28 cellular contexts compared by ENCODE assay signal in genomic region chr3:90241481-90241880, GRCh38.
DNase-seq lines count a peak whose midpoint lies in the region; ATAC-seq and TF ChIP-seq lines count a peak whose summit lies in the region.
"Had no signal": no experiment of that assay in that cellular context is flagged by ENCODE, and none has a peak within 500 bp of the region (broad histone marks: within the 10 kb centered on the region; RNA-seq: fewer than 3 reads in every experiment).

No MANE protein-coding gene starts in this region.

- H3K4me2 ChIP-seq in PC-3 (ENCODE audit: low read length), result peak overlapping the region; percentile 21

- peak; percentile 43 for ATAC-seq in PC-3
- ATAC-seq in esophagus mucosa, result peak; percentile 42
- ATAC-seq in omental fat pad (ENCODE audit: low FRiP score), result peak; percentile 44
- ATAC-seq: foreskin keratinocyte had no signal

- CTCF ChIA-PET in PC-3 (lab: Charles Lee), result no interaction called here
- CTCF ChIA-PET in activated CD4-positive, alpha-beta T cell treated with anti-CD3 and anti-CD28 coated beads, Interleukin-2, amount 10 ng/mL, durations not matched to agents 7 days and 5 days (lab: Charles Lee), result interaction anchor here (0.6 kb wide), 1 partner anchor 17 kb away, joined by 3 read pairs; no protein-coding TSS in a partner anchor

- BruUV-seq in PC-3 (replicated peaks; lab: Mats Ljungman, UMichigan), result no TSS peak

- no peaks in the 10 kb centered on the region for H4K20me1 ChIP-seq in PC-3 (ENCODE audit: low read length)

- H3K9ac ChIP-seq in PC-3 (ENCODE audit: low read length) (no peak overlapping the region), colonic mucosa (ENCODE audit: low read depth in 2 of 2, low read length in 2 of 2) (no peak overlapping the region)

- H3K79me2 ChIP-seq in PC-3 (ENCODE audit: low read length), result no peaks in the 10 kb centered on the region

- no peaks in the 10 kb centered on the region for H3F3A ChIP-seq in PC-3 (ENCODE audit: low read length, unreplicated experiment)

- H3K9me3 ChIP-seq in PC-3 (ENCODE audit: low read length) (no peaks in the 10 kb centered on the region), colonic mucosa (no peaks in the 10 kb centered on the region)
- H3K9me3 ChIP-seq: ovary had no signal

- no peaks in the 10 kb centered on the region for H3K36me3 Mint-ChIP-seq in activated CD4-positive, alpha-beta T cell treated with anti-CD3 and anti-CD28 coated beads, Interleukin-2, amount 10 ng/mL, durations not matched to agents 7 days and 5 days (ENCODE audit: low read depth)
- H3K36me3 Mint-ChIP-seq: brain had no signal

- DNase-seq in GM03348 (ENCODE audit: low spot score) (peak; percentile 7), PC-3 (peak; percentile 53), omental fat pad (ENCODE audit: low spot score) (no peak), colonic mucosa (no peak), LoVo (ENCODE audit: low spot score) (no peak)
- DNase-seq in activated CD4-positive, alpha-beta T cell treated with anti-CD3 and anti-CD28 coated beads, Interleukin-2, amount 10 ng/mL, durations not matched to agents 7 days and 5 days, result no peak
- DNase-seq: ACHN; activated CD4-positive, alpha-beta memory T cell treated with anti-CD3 and anti-CD28 coated beads, Interleukin-2, amount 10 ng/mL, durations not matched to agents 7 days and 5 days; activated CD4-positive, CD25-positive, alpha-beta regulatory T cell treated with anti-CD3 and anti-CD28 coated beads, Interleukin-2, amount 50 U/mL, for 72 hours; activated CD8-positive, alpha-beta memory T cell treated with anti-CD3 and anti-CD28 coated beads, Interleukin-2, amount 50 U/mL, for 48 hours; activated naive CD4-positive, alpha-beta T cell treated with Interleukin-2 at 50 U/mL for 16 hours; DMS 273 treated with DMSO at 0.1 percent for 48 hours; GOT3; NCI-H1092 treated with DMSO at 0.1 percent for 48 hours; NCI-H2029; NCI-H524 treated with DMSO at 0.1 percent for 48 hours; nephron progenitor cell; ovary; SHP77 treated with DMSO at 0.1 percent for 48 hours; small intestine; stimulated activated naive CD4-positive, alpha-beta T cell treated with Interleukin-2 at 50 U/mL for 16 hours had no signal

- H3K36me3 ChIP-seq in PC-3 (ENCODE audit: low read depth, low read length) (no peaks in the 10 kb centered on the region), colonic mucosa (no peaks in the 10 kb centered on the region)
- H3K36me3 ChIP-seq: ovary, thoracic aorta had no signal

- TF ChIP-seq CTCF in PC-3 (conservative IDR thresholded peaks at IDR 0.05; ENCODE audit: low read depth, low read length) (no peak), omental fat pad (IDR thresholded peaks at IDR 0.05) (no peak), colonic mucosa (IDR thresholded peaks at IDR 0.05) (no peak)

- no peak overlapping the region for H3K4me3 Mint-ChIP-seq in activated CD4-positive, alpha-beta T cell treated with anti-CD3 and anti-CD28 coated beads, Interleukin-2, amount 10 ng/mL, durations not matched to agents 7 days and 5 days
- H3K4me3 Mint-ChIP-seq: activated CD4-positive, alpha-beta memory T cell treated with anti-CD3 and anti-CD28 coated beads, Interleukin-2, amount 10 ng/mL, durations not matched to agents 7 days and 5 days; activated T-helper 1 cell treated with anti-CD3 and anti-CD28 coated beads, Interleukin-12 subunit alpha, Interleukin-12 subunit beta, Interleukin-2, Interleukin-4 antibody, amounts not matched to agents 30 ng/mL and 10 ng/mL and 1 ng/mL, durations not matched to agents 14 hours and 24 hours and 36 hours; B cell; brain; nephron progenitor cell had no signal

- H3K4me1 ChIP-seq in PC-3 (ENCODE audit: insufficient read depth, low read length), result no peaks in the 10 kb centered on the region
- no peaks in the 10 kb centered on the region for H3K4me1 ChIP-seq in colonic mucosa
- H3K4me1 ChIP-seq: foreskin keratinocyte had no signal

- no peaks in the 10 kb centered on the region for H3K4me1 Mint-ChIP-seq in activated CD4-positive, alpha-beta T cell treated with anti-CD3 and anti-CD28 coated beads, Interleukin-2, amount 10 ng/mL, durations not matched to agents 7 days and 5 days
- H3K4me1 Mint-ChIP-seq: activated CD4-positive, alpha-beta memory T cell treated with anti-CD3 and anti-CD28 coated beads, Interleukin-2, amount 10 ng/mL, durations not matched to agents 7 days and 5 days; B cell; brain; nephron progenitor cell had no signal

- no peak overlapping the region for H3K27ac Mint-ChIP-seq in activated CD4-positive, alpha-beta T cell treated with anti-CD3 and anti-CD28 coated beads, Interleukin-2, amount 10 ng/mL, durations not matched to agents 7 days and 5 days
- H3K27ac Mint-ChIP-seq: activated CD4-positive, alpha-beta memory T cell treated with anti-CD3 and anti-CD28 coated beads, Interleukin-2, amount 10 ng/mL, durations not matched to agents 7 days and 5 days; activated T-helper 1 cell treated with anti-CD3 and anti-CD28 coated beads, Interleukin-12 subunit alpha, Interleukin-12 subunit beta, Interleukin-2, Interleukin-4 antibody, amounts not matched to agents 30 ng/mL and 10 ng/mL and 1 ng/mL, durations not matched to agents 14 hours and 24 hours and 36 hours; B cell; brain; nephron progenitor cell had no signal

- H3K27ac ChIP-seq in PC-3 (ENCODE audit: low read length), result no peak overlapping the region
- no peak overlapping the region for H3K27ac ChIP-seq in colonic mucosa
- H3K27ac ChIP-seq: epithelial cell of prostate, foreskin keratinocyte, ovary, thoracic aorta had no signal

- no peaks in the 10 kb centered on the region for H3K9me2 ChIP-seq in PC-3 (replicated peaks; ENCODE audit: low read length)

- 0 out of 2 replicates have a peak overlapping the region, but pooled peaks have one; percentile 16 for H2AFZ ChIP-seq in PC-3 (ENCODE audit: low read length)

- H3K4me3 ChIP-seq in PC-3 (ENCODE audit: low read length) (peak overlapping the region; percentile 9; the same call in 1 of the 2 replicates), colonic mucosa (no peak overlapping the region)
- H3K4me3 ChIP-seq: ovary, thoracic aorta had no signal

- no peaks in the 10 kb centered on the region for H3K27me3 Mint-ChIP-seq in activated CD4-positive, alpha-beta T cell treated with anti-CD3 and anti-CD28 coated beads, Interleukin-2, amount 10 ng/mL, durations not matched to agents 7 days and 5 days
- H3K27me3 Mint-ChIP-seq: activated CD4-positive, alpha-beta memory T cell treated with anti-CD3 and anti-CD28 coated beads, Interleukin-2, amount 10 ng/mL, durations not matched to agents 7 days and 5 days; B cell had no signal

- H3K27me3 ChIP-seq in PC-3 (ENCODE audit: low read length) (no peaks in the 10 kb centered on the region), colonic mucosa (no peaks in the 10 kb centered on the region)
- H3K27me3 ChIP-seq: foreskin keratinocyte, ovary had no signal

- POLR2A ChIA-PET in PC-3 (lab: Charles Lee; ENCODE audit: unreplicated experiment), result no interaction called here
- POLR2A ChIA-PET in activated CD4-positive, alpha-beta T cell treated with anti-CD3 and anti-CD28 coated beads, Interleukin-2, amount 10 ng/mL, durations not matched to agents 7 days and 5 days (lab: Charles Lee), result no interaction called here

- H3K9me3 Mint-ChIP-seq in activated CD4-positive, alpha-beta T cell treated with anti-CD3 and anti-CD28 coated beads, Interleukin-2, amount 10 ng/mL, durations not matched to agents 7 days and 5 days, result peaks cover 19% of the 10 kb centered on the region

- intact Hi-C loops in PC-3 (cut with micrococcal nuclease) (no loop called here), colonic mucosa (cut with DNase I) (no loop called here)

Comparison
In these comparisons a context has a peak if more than half of its experiments do, and no peak if none do; other contexts are left out.
1. DNase-seq: peak in GM03348 (single experiment) and PC-3 (single experiment); none in omental fat pad (single experiment), activated CD4-positive, alpha-beta T cell treated with anti-CD3 and anti-CD28 coated beads, Interleukin-2, amount 10 ng/mL, durations not matched to agents 7 days and 5 days (single experiment), colonic mucosa (single experiment) and LoVo (single experiment).
2. Peak in every context shown above with its lines, with median percentiles within 50 percentile points of each other: ATAC-seq.